In the genomic region with DNA sequence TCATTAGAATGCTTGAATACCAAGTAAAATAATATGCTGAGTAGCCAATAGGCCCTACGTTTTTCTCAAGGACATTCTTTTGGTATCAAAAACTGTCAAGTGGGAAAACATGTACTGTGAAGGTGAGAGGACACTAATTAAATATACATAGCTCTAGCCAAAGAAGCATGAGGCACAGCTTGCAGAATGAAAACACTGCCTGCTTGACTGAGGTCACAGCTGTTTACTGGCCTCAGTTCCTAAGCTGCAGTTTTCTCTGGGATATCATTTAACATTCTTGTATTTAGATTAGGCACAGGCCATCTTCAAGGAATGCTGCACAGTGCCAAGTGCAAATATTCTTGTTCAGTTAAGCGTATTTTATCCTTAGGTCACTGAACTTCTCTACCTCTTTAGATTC, we compare ENCODE assay signal across 28 cellular contexts.
"Had no signal": no experiment of that assay in that cellular context is flagged by ENCODE, and none has a peak within 500 bp of the region (broad histone marks: within the 10 kb centered on the region; RNA-seq: fewer than 3 reads in every experiment).

No MANE protein-coding gene starts in this region.

- FAIRE-seq: pancreas, urothelium cell line had no signal

- H3K36me3 ChIP-seq: ascending aorta, brain microvascular endothelial cell, heart left ventricle, pancreas, right atrium auricular region, transverse colon had no signal

- H3K4me3 ChIP-seq: ascending aorta, coronary artery, dorsolateral prefrontal cortex, heart left ventricle, lung, pancreas, psoas muscle, right atrium auricular region, transverse colon had no signal

- ATAC-seq: heart left ventricle, left colon, pancreas, psoas muscle, T-helper 17 cell had no signal

- H3K9me3 ChIP-seq: ascending aorta, heart left ventricle, pancreas, psoas muscle, right atrium auricular region, transverse colon had no signal

- H3K27me3 ChIP-seq: ascending aorta, brain microvascular endothelial cell, heart left ventricle, right atrium auricular region, transverse colon had no signal

- DNase-seq: activated CD4-positive, alpha-beta memory T cell treated with anti-CD3 and anti-CD28 coated beads, Interleukin-2, amount 10 ng/mL, durations not matched to agents 7 days and 5 days; activated CD4-positive, alpha-beta T cell treated with anti-CD3 and anti-CD28 coated beads, Interleukin-2, amount 10 ng/mL, durations not matched to agents 7 days and 5 days; activated CD4-positive, CD25-positive, alpha-beta regulatory T cell treated with anti-CD3 and anti-CD28 coated beads, Interleukin-2, amount 50 U/mL, for 72 hours; activated CD8-positive, alpha-beta memory T cell treated with anti-CD3 and anti-CD28 coated beads, Interleukin-2, amount 50 U/mL, for 48 hours; activated gamma-delta T cell; activated naive CD4-positive, alpha-beta T cell treated with anti-CD3 and anti-CD28 coated beads, Interleukin-2, amount 10 ng/mL, durations not matched to agents 7 days and 5 days; activated naive CD8-positive, alpha-beta T cell treated with anti-CD3 and anti-CD28 coated beads, Interleukin-2, amount 10 ng/mL, durations not matched to agents 7 days and 5 days; activated T-cell treated with anti-CD3 and anti-CD28 coated beads, Interleukin-2, amount 50 U/mL, for 24 hours; brain microvascular endothelial cell; dorsolateral prefrontal cortex; heart left ventricle; hypothalamus; immature natural killer cell; kidney; left colon; naive B cell; nucleus accumbens; pancreas; psoas muscle; stimulated activated naive CD4-positive, alpha-beta T cell treated with Interleukin-2 at 50 U/mL for 16 hours; T-helper 17 cell; T1000; transverse colon had no signal

- H3K4me1 ChIP-seq: ascending aorta, heart left ventricle, pancreas, psoas muscle, right atrium auricular region, transverse colon had no signal

- H3K27ac ChIP-seq: ascending aorta, brain microvascular endothelial cell, coronary artery, dorsolateral prefrontal cortex, heart left ventricle, pancreas, psoas muscle, right atrium auricular region, transverse colon had no signal
